In genomic region chr12:95416111-95416636, GRCh38 we compare ENCODE assay signal across 17 cellular contexts. TPM values are rescaled to one million over a fixed set of nuclear protein-coding genes. Genes with fewer than 3 reads are reported as not detected.
DNase-seq lines count a peak whose midpoint lies in the region; ATAC-seq and TF ChIP-seq lines count a peak whose summit lies in the region.
"Had no signal": no experiment of that assay in that cellular context is flagged by ENCODE, and none has a peak within 500 bp of the region (broad histone marks: within the 10 kb centered on the region; RNA-seq: fewer than 3 reads in every experiment).

No MANE protein-coding gene starts in this region.

- ATAC-seq in GM21367 (IDR thresholded peaks at IDR 0.05; ENCODE audit: unreplicated experiment): no peak
- ATAC-seq in natural killer cell: no peak
- ATAC-seq: A549, GM23338, HepG2 had no signal

- no peak overlapping the region for H3K27ac Mint-ChIP-seq in natural killer cell
- H3K27ac Mint-ChIP-seq: CD4-positive, alpha-beta T cell; GM23338 had no signal

- H3K4me1 Mint-ChIP-seq in natural killer cell: no peaks in the 10 kb centered on the region
- H3K4me1 Mint-ChIP-seq: GM23338 had no signal

- peaks cover 4 to 9% of the 10 kb centered on the region in 2 donors for H3K27me3 Mint-ChIP-seq in natural killer cell (ENCODE audit: low read depth in 2 of 2)
- H3K27me3 Mint-ChIP-seq: CD4-positive, alpha-beta T cell; IgD-negative memory B cell had no signal

- no peak overlapping the region for H3K4me3 ChIP-seq in WERI-Rb-1 (ENCODE audit: low read depth, low read length)
- H3K4me3 ChIP-seq: A549, GM23338 had no signal

- no peak overlapping the region for H3K4me3 Mint-ChIP-seq in natural killer cell
- H3K4me3 Mint-ChIP-seq: CD4-positive, alpha-beta T cell; GM23338 had no signal

- no peak overlapping the region for H3K27ac ChIP-seq in WERI-Rb-1
- H3K27ac ChIP-seq: A549, C4-2B had no signal

- H3K36me3 Mint-ChIP-seq in natural killer cell: no peaks in the 10 kb centered on the region
- H3K36me3 Mint-ChIP-seq: IgD-negative memory B cell had no signal

- no peaks in the 10 kb centered on the region for H3K9me3 Mint-ChIP-seq in natural killer cell
- H3K9me3 Mint-ChIP-seq: CD4-positive, alpha-beta T cell; GM23338; IgD-negative memory B cell had no signal

- no peaks in the 10 kb centered on the region for H3K36me3 ChIP-seq in WERI-Rb-1

- DNase-seq in NAMALWA (ENCODE audit: low spot score) (peak; percentile 19), WERI-Rb-1 (peak; percentile 18), germinal center (ENCODE audit: low spot score) (peak; percentile 17), SW 1271 (lab: John Stamatoyannopoulos, UW) (no peak), natural killer cell (no peak)
- DNase-seq in stimulated activated CD4-positive, alpha-beta T cell treated with anti-CD3 and anti-CD28 coated beads, Interleukin-12 subunit alpha, Interleukin-12 subunit beta, amount 100 ng/mL, for 4 hours: no peak
- DNase-seq: AML-193; Caco-2; CD4-positive, alpha-beta T cell; GDM1; HCEC 1CT had no signal

- intact Hi-C loops in natural killer cell (cut with micrococcal nuclease): no loop called here

- no peaks in the 10 kb centered on the region for H3K9me3 ChIP-seq in WERI-Rb-1 (ENCODE audit: severe bottlenecking)
- H3K9me3 ChIP-seq: A549, Caco-2 had no signal

- no peak for TF ChIP-seq CTCF in WERI-Rb-1 (IDR thresholded peaks at IDR 0.05; ENCODE audit: low read depth, low read length)
- TF ChIP-seq CTCF in natural killer cell (IDR thresholded peaks at IDR 0.05): no peak

- H3K27me3 ChIP-seq in WERI-Rb-1 (ENCODE audit: insufficient read depth, low read depth, severe bottlenecking): no peaks in the 10 kb centered on the region

RNA-seq across cellular contexts. Expression of gene METAP2, which starts 57.8 kb away (rescaled TPM):
- 10 to 100 TPM; 45.6 to 56.1 (median 45.8) TPM for total RNA-seq in natural killer cell

Comparison
In these comparisons a context has a peak if more than half of its experiments do, and no peak if none do; other contexts are left out.
1. DNase-seq: peak in NAMALWA (single experiment), WERI-Rb-1 (single experiment) and germinal center (single experiment); none in stimulated activated CD4-positive, alpha-beta T cell treated with anti-CD3 and anti-CD28 coated beads, Interleukin-12 subunit alpha, Interleukin-12 subunit beta, amount 100 ng/mL, for 4 hours (single experiment), SW 1271 (0 of 2) and natural killer cell (single experiment).